Comparison of ENCODE assay signal across 8 cellular contexts in the genomic region with DNA sequence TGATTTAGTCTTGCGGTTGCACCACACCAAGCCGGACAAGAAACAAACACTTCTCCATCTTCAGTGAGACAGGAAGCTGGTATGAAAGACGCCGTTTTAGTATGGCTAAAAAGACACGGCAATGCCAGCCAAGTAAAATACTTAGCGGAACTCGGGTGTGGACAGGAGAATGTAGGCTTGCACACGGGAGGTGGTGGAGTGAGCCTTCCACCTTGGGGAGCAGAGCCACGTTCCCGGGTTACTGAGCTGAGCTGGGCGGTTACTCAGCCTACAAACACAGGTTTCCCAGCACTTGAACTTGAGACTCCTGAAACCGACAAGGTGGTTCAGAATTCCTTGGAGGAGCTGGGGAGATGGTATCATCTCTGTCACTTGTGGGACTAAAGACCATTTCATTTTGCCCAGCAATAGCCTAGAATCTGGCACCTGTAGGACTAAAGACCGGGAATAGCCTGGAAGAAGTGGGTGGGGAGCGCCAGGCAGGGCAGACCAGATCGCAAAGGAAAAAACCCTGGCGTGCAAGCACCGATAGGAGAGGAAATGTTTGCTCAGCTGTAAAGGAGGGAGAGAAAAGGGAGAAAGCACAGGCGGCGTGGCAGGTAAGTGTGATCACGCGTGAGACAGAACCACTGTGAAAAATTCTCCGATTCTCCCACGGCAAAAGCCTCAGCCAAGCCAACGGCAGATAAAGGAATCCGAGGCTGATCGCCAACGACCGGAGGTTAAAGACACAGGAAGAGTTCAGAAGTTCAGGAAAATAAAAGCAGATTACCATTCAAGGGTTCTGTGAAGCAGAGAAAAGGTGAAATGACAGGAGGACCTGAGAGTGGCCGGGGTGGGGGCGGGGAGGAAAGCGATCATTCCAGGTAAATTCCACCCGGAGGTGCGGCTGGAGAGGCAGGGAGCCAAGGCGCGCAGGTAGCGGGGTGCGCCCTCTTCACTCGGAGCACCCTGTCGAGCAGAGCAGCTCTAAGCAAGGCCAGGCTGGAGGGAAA. TPM values are rescaled to one million over a fixed set of nuclear protein-coding genes. Genes with fewer than 3 reads are reported as not detected.
DNase-seq lines count a peak whose midpoint lies in the region; ATAC-seq, FAIRE-seq and TF ChIP-seq lines count a peak whose summit lies in the region.

No MANE protein-coding gene starts in this region.

- in situ Hi-C loops in ACHN (cut with HindIII; ENCODE audit: low pct_ligation_motif_present, low pct_unique_long_range_greater_than_20kb, low sequenced_read_pairs) = no loop called here

- FAIRE-seq in bronchial epithelial cell (lab: Jason Lieb, UNC) = no peak

- peak; percentile 2 for DNase-seq in ACHN
- peak; percentile 80 for DNase-seq in HT-29 (ENCODE audit: low spot score)
- DNase-seq in bronchial epithelial cell (ENCODE audit: low read depth) = peak; percentile 33
- peak; percentile 80 for DNase-seq in mucosa of gallbladder (ENCODE audit: low spot score)
- no peak for DNase-seq in activated gamma-delta T cell (lab: John Stamatoyannopoulos, UW)
- DNase-seq in SIG-M5 (lab: John Stamatoyannopoulos, UW) = no peak

- peak overlapping the region; percentile 36 for H3K4me3 ChIP-seq in bronchial epithelial cell (ENCODE audit: low read depth, low read length)

- H3K36me3 ChIP-seq in bronchial epithelial cell (ENCODE audit: control insufficient read depth, insufficient read depth, low read length) = no peaks in the 10 kb centered on the region

- ATAC-seq in GM19351 (IDR thresholded peaks at IDR 0.05; ENCODE audit: unreplicated experiment) (no peak), HG02759 (IDR thresholded peaks at IDR 0.05; ENCODE audit: unreplicated experiment) (no peak)

- no peak for TF ChIP-seq CTCF in bronchial epithelial cell (IDR thresholded peaks at IDR 0.05; ENCODE audit: insufficient read depth, low read length, severe bottlenecking)

- peaks cover 2% of the 10 kb centered on the region for H3K27me3 ChIP-seq in bronchial epithelial cell (ENCODE audit: control insufficient read depth, insufficient read depth, low read length)

RNA-seq across cellular contexts. Expression of a gene that starts 35.0 kb away (rescaled TPM):
- total RNA-seq in HT-29 (2014; rRNA removed; shearing (Covaris generic)) = 53.8 and 58.8 TPM in 2 replicates
- total RNA-seq in bronchial epithelial cell = 18.7 and 22.9 TPM in 2 replicates
- 35.9 TPM for total RNA-seq in mucosa of gallbladder

Comparison
In these comparisons a context has a peak if more than half of its experiments do, and no peak if none do; other contexts are left out.
1. DNase-seq: peak in ACHN (single experiment), HT-29 (single experiment), bronchial epithelial cell (single experiment) and mucosa of gallbladder (single experiment); none in activated gamma-delta T cell (single experiment) and SIG-M5 (single experiment).